12 cellular contexts compared by ENCODE assay signal in the genomic region with DNA sequence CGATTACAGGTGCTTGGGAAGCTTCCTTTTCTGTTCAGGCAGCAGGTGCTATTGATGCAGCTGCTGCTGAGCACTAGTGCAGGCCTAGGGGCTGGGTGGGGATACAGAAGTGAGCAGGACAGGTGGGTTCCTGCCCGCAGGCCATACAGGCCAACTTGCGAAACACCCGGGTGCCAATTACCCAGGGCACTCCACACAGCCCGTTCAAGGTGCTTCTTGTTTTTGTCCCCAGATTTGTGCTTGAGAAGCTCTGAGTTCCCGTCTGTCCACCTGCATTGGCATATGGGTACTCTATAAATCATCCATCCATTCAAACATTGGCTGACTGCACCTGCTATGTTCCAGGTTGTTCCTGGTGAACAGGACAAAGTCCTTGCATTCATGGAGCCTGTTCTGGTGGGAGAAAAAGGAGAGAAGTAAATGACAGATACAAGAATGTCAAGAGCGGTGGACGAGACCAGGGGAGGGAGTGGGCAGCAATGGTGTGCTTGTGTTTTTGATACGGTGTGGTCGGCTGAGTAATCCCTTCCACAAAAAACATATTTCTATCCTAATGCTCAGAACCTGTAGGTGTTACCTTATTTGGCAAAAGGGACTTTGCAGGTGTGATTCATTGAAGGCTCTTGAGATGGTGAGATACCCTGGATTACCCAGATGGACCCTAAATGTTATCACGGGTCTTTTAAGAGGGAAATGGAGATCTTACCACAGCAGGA. TPM values are rescaled to one million over a fixed set of nuclear protein-coding genes. Genes with fewer than 3 reads are reported as not detected.
A peak's percentile ranks its signal among the peaks of the same experiment; 100 is the strongest.
DNase-seq lines count a peak whose midpoint lies in the region; ATAC-seq and TF ChIP-seq lines count a peak whose summit lies in the region.
"Had no signal": no experiment of that assay in that cellular context is flagged by ENCODE, and none has a peak within 500 bp of the region (broad histone marks: within the 10 kb centered on the region; RNA-seq: fewer than 3 reads in every experiment).

No MANE protein-coding gene starts in this region.

- peaks cover 80% of the 10 kb centered on the region for H3K4me1 Mint-ChIP-seq in WTC11
- H3K4me1 Mint-ChIP-seq: activated CD4-positive, alpha-beta T cell treated with anti-CD3 and anti-CD28 coated beads, Interleukin-2, amount 10 ng/mL, durations not matched to agents 24 days and 14 days; CD4-positive, CD25-positive, alpha-beta regulatory T cell had no signal

- H3K4me1 ChIP-seq in muscle layer of duodenum (ENCODE audit: control insufficient read depth in 1 of 2, insufficient read depth in 2 of 2, low read length in 2 of 2) = peaks cover 6 to 21% of the 10 kb centered on the region in 2 donors

- TF ChIP-seq CTCF in WTC11 (IDR thresholded peaks at IDR 0.05) = no peak

- H3K9me3 Mint-ChIP-seq in WTC11 = peaks cover 17% of the 10 kb centered on the region

- ATAC-seq in WTC11 (no peak), GM21825 (IDR thresholded peaks at IDR 0.05; ENCODE audit: unreplicated experiment) (no peak), HG03280 (IDR thresholded peaks at IDR 0.05; ENCODE audit: unreplicated experiment) (no peak)
- ATAC-seq: HCT116 had no signal

- DNase-seq in DMS153 (lab: John Stamatoyannopoulos, UW) (peak; percentile 94), NCI-H2029 (lab: John Stamatoyannopoulos, UW) (peak; percentile 86), WTC11 (ENCODE audit: low spot score) (no peak), HCEC 1CT (no peak), substantia nigra (lab: John Stamatoyannopoulos, UW) (no peak)
- DNase-seq: activated CD4-positive, alpha-beta T cell treated with anti-CD3 and anti-CD28 coated beads, Interleukin-2, amount 10 ng/mL, durations not matched to agents 24 days and 14 days; CD4-positive, CD25-positive, alpha-beta regulatory T cell had no signal

- POLR2A ChIA-PET in WTC11 (lab: Charles Lee) = no interaction called here

- H3K36me3 Mint-ChIP-seq in WTC11 = peaks cover 25% of the 10 kb centered on the region
- H3K36me3 Mint-ChIP-seq: CD4-positive, CD25-positive, alpha-beta regulatory T cell had no signal

- no peaks in the 10 kb centered on the region for H3K27me3 ChIP-seq in muscle layer of duodenum (ENCODE audit: low read depth, low read length)

- peak overlapping the region; percentile 86 for H3K27ac Mint-ChIP-seq in WTC11
- H3K27ac Mint-ChIP-seq: activated CD4-positive, alpha-beta T cell treated with anti-CD3 and anti-CD28 coated beads, Interleukin-2, amount 10 ng/mL, durations not matched to agents 24 days and 14 days; CD4-positive, CD25-positive, alpha-beta regulatory T cell had no signal

- H3K9me3 ChIP-seq in muscle layer of duodenum (ENCODE audit: control insufficient read depth in 1 of 2, low read length in 2 of 2) = no peaks in the 10 kb centered on the region
- H3K9me3 ChIP-seq: thoracic aorta had no signal

- H3K4me3 Mint-ChIP-seq in WTC11 = no peak overlapping the region
- H3K4me3 Mint-ChIP-seq: activated CD4-positive, alpha-beta T cell treated with anti-CD3 and anti-CD28 coated beads, Interleukin-2, amount 10 ng/mL, durations not matched to agents 24 days and 14 days; CD4-positive, CD25-positive, alpha-beta regulatory T cell had no signal

- no peaks in the 10 kb centered on the region for H3K27me3 Mint-ChIP-seq in WTC11 (ENCODE audit: low read depth)
- H3K27me3 Mint-ChIP-seq: activated CD4-positive, alpha-beta T cell treated with anti-CD3 and anti-CD28 coated beads, Interleukin-2, amount 10 ng/mL, durations not matched to agents 24 days and 14 days; CD4-positive, CD25-positive, alpha-beta regulatory T cell had no signal

- peak overlapping the region; percentile 65 for H3K27ac ChIP-seq in muscle layer of duodenum (ENCODE audit: low read length)
- H3K27ac ChIP-seq in substantia nigra (ENCODE audit: low read depth, low read length, poor library complexity, severe bottlenecking) = no peak overlapping the region

- peak overlapping the region in 1 of 2 donors; percentile 19 for H3K4me3 ChIP-seq in muscle layer of duodenum (ENCODE audit: low read depth in 1 of 2, low read length in 2 of 2)
- H3K4me3 ChIP-seq: thoracic aorta had no signal

- CTCF ChIA-PET in WTC11 (lab: Charles Lee) = interaction anchor here (0.8 to 1.5 kb wide), 4 partner anchors 13 to 134 kb away, joined by 3 to 5 read pairs (median 4); no protein-coding TSS in a partner anchor

- no peaks in the 10 kb centered on the region for H3K36me3 ChIP-seq in muscle layer of duodenum (ENCODE audit: control insufficient read depth in 1 of 2, insufficient read depth in 2 of 2, low read length in 2 of 2)
- H3K36me3 ChIP-seq: thoracic aorta had no signal

TF ChIP-seq in WTC11, 78 proteins besides CTCF, POLR2A, EP300 and RAD21:
- TF ChIP-seq, protein P1, sequence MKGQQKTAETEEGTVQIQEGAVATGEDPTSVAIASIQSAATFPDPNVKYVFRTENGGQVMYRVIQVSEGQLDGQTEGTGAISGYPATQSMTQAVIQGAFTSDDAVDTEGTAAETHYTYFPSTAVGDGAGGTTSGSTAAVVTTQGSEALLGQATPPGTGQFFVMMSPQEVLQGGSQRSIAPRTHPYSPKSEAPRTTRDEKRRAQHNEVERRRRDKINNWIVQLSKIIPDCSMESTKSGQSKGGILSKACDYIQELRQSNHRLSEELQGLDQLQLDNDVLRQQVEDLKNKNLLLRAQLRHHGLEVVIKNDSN (CRISPR knock-in tag; IDR thresholded peaks at IDR 0.05) = no peak
- TF ChIP-seq OVOL2 (CRISPR knock-in tag; IDR thresholded peaks at IDR 0.05; ENCODE audit: borderline replicate concordance) = no peak
- TF ChIP-seq SMAD4 (CRISPR knock-in tag; IDR thresholded peaks at IDR 0.05) = no peak
- no peak for TF ChIP-seq TCF7 (CRISPR knock-in tag; IDR thresholded peaks at IDR 0.05; ENCODE audit: low read depth)
- no peak for TF ChIP-seq NR3C1 (CRISPR knock-in tag; conservative IDR thresholded peaks at IDR 0.05; ENCODE audit: low read depth)
- TF ChIP-seq ZMAT4 (CRISPR knock-in tag; IDR thresholded peaks at IDR 0.05) = no peak

RNA-seq across cellular contexts. Expression of gene SH3BP4, which starts 31.4 kb away (rescaled TPM):
- 31.1 to 44.4 TPM (median 32.6 TPM) in 3 replicates for total RNA-seq in WTC11 (2021)

Comparison
In these comparisons a context has a peak if more than half of its experiments do, and no peak if none do; other contexts are left out.
1. DNase-seq: peak in DMS153 (single experiment) and NCI-H2029 (single experiment); none in WTC11 (single experiment), HCEC 1CT (single experiment) and substantia nigra (0 of 49).